In genomic region chr10:4267084-4267774, GRCh38 we compare ENCODE assay signal across 18 cellular contexts.
DNase-seq lines count a peak whose midpoint lies in the region; ATAC-seq, FAIRE-seq and TF ChIP-seq lines count a peak whose summit lies in the region.
"Had no signal": no experiment of that assay in that cellular context is flagged by ENCODE, and none has a peak within 500 bp of the region (broad histone marks: within the 10 kb centered on the region; RNA-seq: fewer than 3 reads in every experiment).

No MANE protein-coding gene starts in this region.

- no peaks in the 10 kb centered on the region for H3K27me3 ChIP-seq in A673 (replicated peaks; ENCODE audit: insufficient read depth, low read depth, low read length, poor library complexity)
- no peaks in the 10 kb centered on the region for H3K27me3 ChIP-seq in HCT116 (ENCODE audit: insufficient read depth, low read length)
- H3K27me3 ChIP-seq in HepG2 (ENCODE audit: control insufficient read depth in 1 of 2, insufficient read depth in 2 of 2, low read length in 2 of 2), result peaks cover 3 to 10% of the 10 kb centered on the region in 2 experiments; a peak in 2 of 5 replicates
- H3K27me3 ChIP-seq: pancreas had no signal

- intact Hi-C loops in A673 (cut with micrococcal nuclease; ENCODE audit: unreplicated experiment) (no loop called here), HCT116 (cut with micrococcal nuclease) (loop anchor here (5.0 kb wide), 1 partner anchor 1030 kb away; no protein-coding TSS in a partner anchor), HepG2 (cut with micrococcal nuclease; ENCODE audit: unreplicated experiment) (no loop called here), head of caudate nucleus (cut with DNase I) (no loop called here)

- DNase-seq in A673 (ENCODE audit: low spot score) (no peak), HCT116 (ENCODE audit: low read depth, low spot score) (peak; percentile 21), HepG2 (ENCODE audit: low spot score) (no peak), NOMO-1 (lab: John Stamatoyannopoulos, UW; ENCODE audit: unreplicated experiment in 2 of 2) (no peak), head of caudate nucleus (no peak), NAMALWA (ENCODE audit: low spot score) (no peak), NCI-H1436 treated with DMSO at 0.1 percent for 48 hours (lab: John Stamatoyannopoulos, UW) (no peak)
- DNase-seq: activated CD8-positive, alpha-beta memory T cell treated with anti-CD3 and anti-CD28 coated beads, Interleukin-2, amount 10 ng/mL, durations not matched to agents 7 days and 5 days; activated naive CD8-positive, alpha-beta T cell treated with anti-CD3 and anti-CD28 coated beads for 36 hours; effector CD4-positive, alpha-beta T cell; Karpas-422; mesendoderm; NCI-H2029 treated with DMSO at 0.1 percent for 48 hours; pancreas had no signal

- CTCF ChIA-PET in A673 (lab: Charles Lee) (no interaction called here), HCT116 (lab: Charles Lee) (interaction anchor here (1.0 kb wide), 1 partner anchor 93 kb away, joined by 3 read pairs; no protein-coding TSS in a partner anchor), HepG2 (lab: Yijun Ruan, JAX; ENCODE audit: low intra/inter-chr PET ratio, low total read pairs) (no interaction called here)

- peaks cover 3% of the 10 kb centered on the region for H3K27me3 Mint-ChIP-seq in brain

- H3K4me3 Mint-ChIP-seq in brain, result no peak overlapping the region
- H3K4me3 Mint-ChIP-seq: activated CD8-positive, alpha-beta memory T cell treated with anti-CD3 and anti-CD28 coated beads, Interleukin-2, amount 10 ng/mL, durations not matched to agents 7 days and 5 days; activated naive CD8-positive, alpha-beta T cell treated with anti-CD3 and anti-CD28 coated beads for 36 hours had no signal

- H4K20me1 ChIP-seq in HCT116 (ENCODE audit: insufficient read depth) (no peaks in the 10 kb centered on the region), HepG2 (ENCODE audit: insufficient read depth, low read length) (no peaks in the 10 kb centered on the region)

- H3K4me2 ChIP-seq in HCT116 (ENCODE audit: low read length) (no peak overlapping the region), HepG2 (ENCODE audit: low read depth, low read length) (no peak overlapping the region)

- H3K9me3 Mint-ChIP-seq in brain, result peaks cover 0 to 7% (median 0%) of the 10 kb centered on the region in 5 experiments
- H3K9me3 Mint-ChIP-seq: activated naive CD8-positive, alpha-beta T cell treated with anti-CD3 and anti-CD28 coated beads for 36 hours had no signal

- no peak for FAIRE-seq in HepG2 (lab: Jason Lieb, UNC)
- FAIRE-seq: GM18507, pancreas, TTC549, urothelium cell line had no signal

- H2AFZ ChIP-seq in HCT116 (ENCODE audit: low read depth, low read length, poor library complexity, severe bottlenecking) (peak overlapping the region; percentile 14), HepG2 (ENCODE audit: low read length) (no peak overlapping the region)

- BruUV-seq in A673 (replicated peaks; lab: Mats Ljungman, UMichigan) (no TSS peak), HCT116 (replicated peaks; lab: Mats Ljungman, UMichigan) (no TSS peak), HepG2 (replicated peaks; lab: Mats Ljungman, UMichigan) (no TSS peak)

- H3K9ac ChIP-seq in HCT116 (ENCODE audit: low read length), result no peak overlapping the region
- H3K9ac ChIP-seq in HepG2 (ENCODE audit: insufficient read depth, low read depth, low read length), result no peak overlapping the region

- POLR2A ChIA-PET in A673 (lab: Charles Lee; ENCODE audit: low non-redundant PET) (no interaction called here), HCT116 (lab: Charles Lee) (no interaction called here), HepG2 (lab: Yijun Ruan, JAX) (no interaction called here)

- no peak for TF ChIP-seq POLR2A in HCT116 (IDR thresholded peaks at IDR 0.05; ENCODE audit: borderline replicate concordance, extremely low read depth, insufficient read depth, insufficient read length)
- no peak for TF ChIP-seq POLR2A in HepG2 (IDR thresholded peaks at IDR 0.05; ENCODE audit: insufficient read depth in 1 of 2, low read depth in 2 of 2, low read length in 2 of 2)

- no peak overlapping the region for H3K27ac Mint-ChIP-seq in brain
- H3K27ac Mint-ChIP-seq: activated CD8-positive, alpha-beta memory T cell treated with anti-CD3 and anti-CD28 coated beads, Interleukin-2, amount 10 ng/mL, durations not matched to agents 7 days and 5 days; activated naive CD8-positive, alpha-beta T cell treated with anti-CD3 and anti-CD28 coated beads for 36 hours had no signal

- H3K4me1 ChIP-seq in A673 (ENCODE audit: insufficient read depth, low read length, poor library complexity, severe bottlenecking) (no peaks in the 10 kb centered on the region), HCT116 (ENCODE audit: control insufficient read depth in 1 of 2, insufficient read depth in 2 of 2, low read length in 2 of 2) (no peaks in the 10 kb centered on the region), HepG2 (ENCODE audit: insufficient read depth, low read length) (no peaks in the 10 kb centered on the region)
- H3K4me1 ChIP-seq: pancreas had no signal

- ATAC-seq in HCT116, result no peak
- no peak for ATAC-seq in HepG2
- ATAC-seq: activated CD8-positive, alpha-beta memory T cell treated with anti-CD3 and anti-CD28 coated beads, Interleukin-2, amount 10 ng/mL, durations not matched to agents 7 days and 5 days had no signal

- no peaks in the 10 kb centered on the region for H3K79me2 ChIP-seq in HCT116 (ENCODE audit: insufficient read depth, low read length)
- no peaks in the 10 kb centered on the region for H3K79me2 ChIP-seq in HepG2 (ENCODE audit: insufficient read depth, low read length)

- peaks cover 35% of the 10 kb centered on the region for H3K4me1 Mint-ChIP-seq in brain

- H3K27ac ChIP-seq in A673 (ENCODE audit: low read depth, low read length, poor library complexity, severe bottlenecking), result no peak overlapping the region
- H3K27ac ChIP-seq in HCT116 (ENCODE audit: low read depth, low read length), result no peak overlapping the region
- no peak overlapping the region for H3K27ac ChIP-seq in HepG2 (ENCODE audit: extremely low read length, insufficient read depth, low read length)
- H3K27ac ChIP-seq: pancreas had no signal

- in situ Hi-C loops in HepG2 (cut with HindIII; ENCODE audit: extremely low pct_ligation_motif_present, low pct_unique_long_range_greater_than_20kb), result no loop called here

- RAD21 ChIA-PET in HCT116 (lab: Charles Lee; ENCODE audit: low non-redundant PET in 1 of 2, low total read pairs in 2 of 2, uncharacterized antibody in 2 of 2, unreplicated experiment in 2 of 2), result no interaction called here

- H3K4me3 ChIP-seq in A673 (ENCODE audit: low read depth, low read length, poor library complexity, severe bottlenecking) (no peak overlapping the region), HCT116 (replicated peaks in 1 of 2; ENCODE audit: low read depth in 1 of 2, low read length in 2 of 2) (no peak overlapping the region), HepG2 (replicated peaks in 1 of 3; ENCODE audit: insufficient read depth in 1 of 3, low read depth in 2 of 3, low read length in 3 of 3) (no peak overlapping the region)
- H3K4me3 ChIP-seq: pancreas had no signal

- H3K9me2 ChIP-seq in HCT116 (ENCODE audit: insufficient read depth), result no peaks in the 10 kb centered on the region

- TF ChIP-seq EP300 in HepG2 (IDR thresholded peaks at IDR 0.05; ENCODE audit: low read depth in 2 of 2, low read length in 2 of 2) (no peak), HepG2 (CRISPR knock-in tag; IDR thresholded peaks at IDR 0.05; ENCODE audit: borderline replicate concordance) (no peak)

- no peaks in the 10 kb centered on the region for H3K36me3 ChIP-seq in A673 (ENCODE audit: insufficient read depth, low read length, poor library complexity, severe bottlenecking)
- no peaks in the 10 kb centered on the region for H3K36me3 ChIP-seq in HCT116 (ENCODE audit: control insufficient read depth in 1 of 2, insufficient read depth in 2 of 2, low read length in 2 of 2)
- no peaks in the 10 kb centered on the region for H3K36me3 ChIP-seq in HepG2 (replicated peaks in 1 of 2; ENCODE audit: control insufficient read depth in 1 of 2, insufficient read depth in 2 of 2, low read length in 2 of 2)
- H3K36me3 ChIP-seq: pancreas had no signal

- peak; percentile 50 for TF ChIP-seq CTCF in A673 (conservative IDR thresholded peaks at IDR 0.05; ENCODE audit: low read depth, low read length)
- peak; percentile 27 to 44 (median 28); a peak in 4 of 6 replicates for TF ChIP-seq CTCF in HCT116 (IDR thresholded peaks at IDR 0.05 in 2 of 3, conservative IDR thresholded peaks at IDR 0.05 in 1 of 3; ENCODE audit: borderline replicate concordance in 1 of 3, insufficient read depth in 1 of 3, low read depth in 2 of 3, low read length in 2 of 3)
- peak; percentile 10 to 50 for TF ChIP-seq CTCF in brain (conservative IDR thresholded peaks at IDR 0.05)
- TF ChIP-seq CTCF in HepG2 (CRISPR knock-in tag; IDR thresholded peaks at IDR 0.05), result peak; percentile 29

- no peaks in the 10 kb centered on the region for H3K9me3 ChIP-seq in A673 (ENCODE audit: low read depth, low read length, poor library complexity, severe bottlenecking)
- H3K9me3 ChIP-seq in HCT116 (ENCODE audit: control insufficient read depth in 1 of 2, insufficient read depth in 1 of 2, low read depth in 1 of 2, low read length in 2 of 2), result no peaks in the 10 kb centered on the region
- no peaks in the 10 kb centered on the region for H3K9me3 ChIP-seq in HepG2 (ENCODE audit: low read length)
- H3K9me3 ChIP-seq: pancreas had no signal

- H3K36me3 Mint-ChIP-seq in brain, result no peaks in the 10 kb centered on the region
- H3K36me3 Mint-ChIP-seq: activated CD8-positive, alpha-beta memory T cell treated with anti-CD3 and anti-CD28 coated beads, Interleukin-2, amount 10 ng/mL, durations not matched to agents 7 days and 5 days; activated naive CD8-positive, alpha-beta T cell treated with anti-CD3 and anti-CD28 coated beads for 36 hours had no signal

- WGBS in HepG2 (ENCODE audit: low lambda C conversion rate), result 17% methylated on average over 8 of the region's 8 CpGs

- TF ChIP-seq RAD21 in HCT116 (IDR thresholded peaks at IDR 0.05; ENCODE audit: low read depth), result peak; percentile 47
- TF ChIP-seq RAD21 in HepG2 (CRISPR knock-in tag; IDR thresholded peaks at IDR 0.05), result no peak

TF ChIP-seq in HCT116, 20 proteins besides CTCF, POLR2A, EP300 and RAD21 (continues in another document):
- no peak for TF ChIP-seq SRF (IDR thresholded peaks at IDR 0.05; ENCODE audit: low read depth)

TF ChIP-seq in HepG2, 621 proteins besides CTCF, POLR2A, EP300 and RAD21:
- TF ChIP-seq STAG1 (CRISPR knock-in tag; IDR thresholded peaks at IDR 0.05) (peak; percentile 44), ZNF234 (CRISPR knock-in tag; conservative IDR thresholded peaks at IDR 0.05) (no peak), SCMH1 (CRISPR knock-in tag; IDR thresholded peaks at IDR 0.05; ENCODE audit: borderline replicate concordance) (no peak), ZNF101 (CRISPR knock-in tag; IDR thresholded peaks at IDR 0.05; ENCODE audit: borderline replicate concordance, low read depth) (no peak)
TF ChIP-seq in HepG2: peak in this region for 1.
